In genomic region chr1:147669475-147670318, GRCh38 we compare ENCODE assay signal across 1 cellular context.
A peak's percentile ranks its signal among the peaks of the same experiment; 100 is the strongest.
TF ChIP-seq lines count a peak whose summit lies in the region.

No MANE protein-coding gene starts in this region.

TF ChIP-seq in HepG2, 621 proteins besides CTCF, POLR2A, EP300 and RAD21 (continued from another document and continues in another):
- TF ChIP-seq AKNA (CRISPR knock-in tag; IDR thresholded peaks at IDR 0.05; ENCODE audit: borderline replicate concordance): no peak
- TF ChIP-seq SMARCC2 (IDR thresholded peaks at IDR 0.05): no peak
- TF ChIP-seq JARID2 (CRISPR knock-in tag; IDR thresholded peaks at IDR 0.05; ENCODE audit: insufficient replicate concordance): peak; percentile 51
- TF ChIP-seq SMAD3 (CRISPR knock-in tag; IDR thresholded peaks at IDR 0.05): no peak
- peak; percentile 86; the same call in 1 of the 2 replicates for TF ChIP-seq ZBTB8A (CRISPR knock-in tag; IDR thresholded peaks at IDR 0.05; ENCODE audit: borderline replicate concordance, low read depth)
- no peak for TF ChIP-seq NONO (IDR thresholded peaks at IDR 0.05)
- TF ChIP-seq NONO (CRISPR knock-in tag; conservative IDR thresholded peaks at IDR 0.05): no peak; the same call in 1 of the 2 replicates
- TF ChIP-seq TRIM22 (IDR thresholded peaks at IDR 0.05): no peak
- no peak for TF ChIP-seq HNRNPK (IDR thresholded peaks at IDR 0.05; ENCODE audit: low read depth, low read length, poor library complexity, severe bottlenecking)
- TF ChIP-seq ZNF607 (CRISPR knock-in tag; IDR thresholded peaks at IDR 0.05; ENCODE audit: borderline replicate concordance): 0 out of 2 replicates have a peak, but pooled peaks have one; percentile 55
- no peak for TF ChIP-seq ZNF562 (CRISPR knock-in tag; IDR thresholded peaks at IDR 0.05; ENCODE audit: borderline replicate concordance)
- no peak for TF ChIP-seq ZNF275 (CRISPR knock-in tag; IDR thresholded peaks at IDR 0.05; ENCODE audit: borderline replicate concordance)
- no peak for TF ChIP-seq ZNF614 (CRISPR knock-in tag; IDR thresholded peaks at IDR 0.05; ENCODE audit: borderline replicate concordance)
- no peak for TF ChIP-seq HMG20A (CRISPR knock-in tag; IDR thresholded peaks at IDR 0.05; ENCODE audit: borderline replicate concordance)
- TF ChIP-seq ZNF124 (CRISPR knock-in tag; IDR thresholded peaks at IDR 0.05): no peak
- TF ChIP-seq ZNF225 (CRISPR knock-in tag; IDR thresholded peaks at IDR 0.05): peak; percentile 78
- no peak for TF ChIP-seq SCMH1 (CRISPR knock-in tag; IDR thresholded peaks at IDR 0.05; ENCODE audit: borderline replicate concordance)
- no peak; the same call in 1 of the 2 replicates for TF ChIP-seq ZFX (CRISPR knock-in tag; IDR thresholded peaks at IDR 0.05; ENCODE audit: low read depth)
- no peak for TF ChIP-seq DNMT3B (CRISPR knock-in tag; conservative IDR thresholded peaks at IDR 0.05)
- TF ChIP-seq GFI1 (CRISPR knock-in tag; IDR thresholded peaks at IDR 0.05; ENCODE audit: borderline replicate concordance): no peak
- TF ChIP-seq GATA4 (IDR thresholded peaks at IDR 0.05; ENCODE audit: borderline replicate concordance, low read depth): no peak
- no peak for TF ChIP-seq SPEN (CRISPR knock-in tag; IDR thresholded peaks at IDR 0.05; ENCODE audit: low read depth)
- TF ChIP-seq SKIL (CRISPR knock-in tag; IDR thresholded peaks at IDR 0.05; ENCODE audit: borderline replicate concordance): no peak
- TF ChIP-seq ZNF746 (CRISPR knock-in tag; IDR thresholded peaks at IDR 0.05): no peak; the same call in 1 of the 2 replicates
- no peak for TF ChIP-seq RAD51 (IDR thresholded peaks at IDR 0.05; ENCODE audit: borderline replicate concordance)
- no peak; the same call in 1 of the 2 replicates for TF ChIP-seq ZNF160 (CRISPR knock-in tag; IDR thresholded peaks at IDR 0.05)
- no peak for TF ChIP-seq TCF12 (IDR thresholded peaks at IDR 0.05)
- no peak for TF ChIP-seq TCF12 (CRISPR knock-in tag; IDR thresholded peaks at IDR 0.05)
- TF ChIP-seq CREBL2 (CRISPR knock-in tag; IDR thresholded peaks at IDR 0.05; ENCODE audit: borderline replicate concordance): no peak; the same call in 1 of the 2 replicates
- TF ChIP-seq ZNF407 (CRISPR knock-in tag; IDR thresholded peaks at IDR 0.05; ENCODE audit: not compliant biosample characterization): peak; percentile 67
- 0 out of 2 replicates have a peak, but pooled peaks have one; percentile 74 for TF ChIP-seq MEIS1 (CRISPR knock-in tag; IDR thresholded peaks at IDR 0.05; ENCODE audit: borderline replicate concordance)
- no peak for TF ChIP-seq ZNF24 (IDR thresholded peaks at IDR 0.05)
- TF ChIP-seq YY1 (IDR thresholded peaks at IDR 0.05; ENCODE audit: insufficient read depth, insufficient replicate concordance, low read depth, low read length): no peak
- TF ChIP-seq STAG1 (CRISPR knock-in tag; IDR thresholded peaks at IDR 0.05): no peak
- TF ChIP-seq ZNF253 (CRISPR knock-in tag; IDR thresholded peaks at IDR 0.05; ENCODE audit: borderline replicate concordance): no peak
- no peak for TF ChIP-seq ZBTB25 (CRISPR knock-in tag; IDR thresholded peaks at IDR 0.05)
- TF ChIP-seq ZMAT3 (CRISPR knock-in tag; conservative IDR thresholded peaks at IDR 0.05): no peak; the same call in 1 of the 2 replicates
- peak; percentile 57; the same call in 1 of the 2 replicates for TF ChIP-seq ZNF678 (CRISPR knock-in tag; IDR thresholded peaks at IDR 0.05)
- no peak for TF ChIP-seq POLR2AphosphoS5 (IDR thresholded peaks at IDR 0.05; ENCODE audit: low read depth, low read length)
- no peak for TF ChIP-seq KDM1A (CRISPR knock-in tag; IDR thresholded peaks at IDR 0.05)
- TF ChIP-seq FUBP1 (CRISPR knock-in tag; IDR thresholded peaks at IDR 0.05; ENCODE audit: borderline replicate concordance): no peak
